Comparison of ENCODE assay signal across 10 cellular contexts in genomic region chr1:107949467-107950253, GRCh38. TPM values are rescaled to one million over a fixed set of nuclear protein-coding genes. Genes with fewer than 3 reads are reported as not detected.
DNase-seq lines count a peak whose midpoint lies in the region; ATAC-seq and TF ChIP-seq lines count a peak whose summit lies in the region.
"Had no signal": no experiment of that assay in that cellular context is flagged by ENCODE, and none has a peak within 500 bp of the region (broad histone marks: within the 10 kb centered on the region; RNA-seq: fewer than 3 reads in every experiment).

No MANE protein-coding gene starts in this region.

- intact Hi-C loops in activated CD8-positive, alpha-beta T cell treated with anti-CD3 and anti-CD28 coated beads for 36 hours (cut with micrococcal nuclease): no loop called here

- no peak overlapping the region for H3K4me3 Mint-ChIP-seq in activated CD8-positive, alpha-beta T cell treated with anti-CD3 and anti-CD28 coated beads for 36 hours
- H3K4me3 Mint-ChIP-seq in activated CD8-positive, alpha-beta T cell treated with anti-CD3 and anti-CD28 coated beads, Interleukin-2, amount 10 ng/mL, durations not matched to agents 7 days and 5 days: no peak overlapping the region
- H3K4me3 Mint-ChIP-seq in memory B cell: no peak overlapping the region
- H3K4me3 Mint-ChIP-seq: stimulated activated naive CD8-positive, alpha-beta T cell treated with anti-CD3 and anti-CD28 coated beads, Interleukin-15, Interleukin-2, amounts not matched to agents 100 ng/mL and 50 ng/mL, for 24 hours had no signal

- H3K27ac Mint-ChIP-seq in activated CD8-positive, alpha-beta T cell treated with anti-CD3 and anti-CD28 coated beads for 36 hours: no peak overlapping the region
- H3K27ac Mint-ChIP-seq in activated CD8-positive, alpha-beta T cell treated with anti-CD3 and anti-CD28 coated beads, Interleukin-2, amount 10 ng/mL, durations not matched to agents 7 days and 5 days: no peak overlapping the region
- peak overlapping the region; percentile 28 for H3K27ac Mint-ChIP-seq in memory B cell
- H3K27ac Mint-ChIP-seq: stimulated activated naive CD8-positive, alpha-beta T cell treated with anti-CD3 and anti-CD28 coated beads, Interleukin-15, Interleukin-2, amounts not matched to agents 100 ng/mL and 50 ng/mL, for 24 hours had no signal

- no peak for TF ChIP-seq CTCF in activated CD8-positive, alpha-beta T cell treated with anti-CD3 and anti-CD28 coated beads for 36 hours (IDR thresholded peaks at IDR 0.05)

- peak; percentile 24 for DNase-seq in activated CD8-positive, alpha-beta T cell treated with anti-CD3 and anti-CD28 coated beads for 36 hours
- DNase-seq in activated CD8-positive, alpha-beta T cell treated with anti-CD3 and anti-CD28 coated beads, Interleukin-2, amount 10 ng/mL, durations not matched to agents 7 days and 5 days: no peak
- DNase-seq in memory B cell (ENCODE audit: low spot score in 2 of 2) (no peak), NCI-H146 (lab: John Stamatoyannopoulos, UW) (no peak), hippocampal formation (lab: John Stamatoyannopoulos, UW) (no peak)
- DNase-seq in stimulated activated CD4-positive, alpha-beta T cell treated with anti-CD3 and anti-CD28 coated beads, Interleukin-2, amount 100 ng/mL, for 24 hours: no peak
- DNase-seq: NCI-H1105 treated with DMSO at 0.1 percent for 48 hours had no signal

- CTCF ChIA-PET in activated CD8-positive, alpha-beta T cell treated with anti-CD3 and anti-CD28 coated beads for 36 hours (lab: Charles Lee): interaction anchor here (1.0 to 2.4 kb wide), 4 partner anchors 10 to 176 kb away, joined by 3 to 10 read pairs (median 5); no protein-coding TSS in a partner anchor
- CTCF ChIA-PET in activated CD8-positive, alpha-beta T cell treated with anti-CD3 and anti-CD28 coated beads, Interleukin-2, amount 10 ng/mL, durations not matched to agents 7 days and 5 days (lab: Charles Lee): interaction anchor here (0.9 to 1.9 kb wide), 5 partner anchors 8 to 176 kb away, joined by 3 to 9 read pairs (median 4); no protein-coding TSS in a partner anchor

- no peaks in the 10 kb centered on the region for H3K36me3 Mint-ChIP-seq in activated CD8-positive, alpha-beta T cell treated with anti-CD3 and anti-CD28 coated beads for 36 hours (ENCODE audit: low read depth)
- H3K36me3 Mint-ChIP-seq in activated CD8-positive, alpha-beta T cell treated with anti-CD3 and anti-CD28 coated beads, Interleukin-2, amount 10 ng/mL, durations not matched to agents 7 days and 5 days (ENCODE audit: low read depth): no peaks in the 10 kb centered on the region
- no peaks in the 10 kb centered on the region for H3K36me3 Mint-ChIP-seq in memory B cell

- H3K27me3 Mint-ChIP-seq in activated CD8-positive, alpha-beta T cell treated with anti-CD3 and anti-CD28 coated beads for 36 hours: no peaks in the 10 kb centered on the region
- H3K27me3 Mint-ChIP-seq in activated CD8-positive, alpha-beta T cell treated with anti-CD3 and anti-CD28 coated beads, Interleukin-2, amount 10 ng/mL, durations not matched to agents 7 days and 5 days (ENCODE audit: low read depth): no peaks in the 10 kb centered on the region
- H3K27me3 Mint-ChIP-seq in memory B cell: no peaks in the 10 kb centered on the region
- H3K27me3 Mint-ChIP-seq: stimulated activated naive CD8-positive, alpha-beta T cell treated with anti-CD3 and anti-CD28 coated beads, Interleukin-15, Interleukin-2, amounts not matched to agents 100 ng/mL and 50 ng/mL, for 24 hours had no signal

- no peaks in the 10 kb centered on the region for H3K9me3 Mint-ChIP-seq in activated CD8-positive, alpha-beta T cell treated with anti-CD3 and anti-CD28 coated beads for 36 hours
- no peaks in the 10 kb centered on the region for H3K9me3 Mint-ChIP-seq in activated CD8-positive, alpha-beta T cell treated with anti-CD3 and anti-CD28 coated beads, Interleukin-2, amount 10 ng/mL, durations not matched to agents 7 days and 5 days (ENCODE audit: insufficient read depth)
- H3K9me3 Mint-ChIP-seq in memory B cell: no peaks in the 10 kb centered on the region
- H3K9me3 Mint-ChIP-seq: stimulated activated naive CD8-positive, alpha-beta T cell treated with anti-CD3 and anti-CD28 coated beads, Interleukin-15, Interleukin-2, amounts not matched to agents 100 ng/mL and 50 ng/mL, for 24 hours had no signal

- POLR2A ChIA-PET in activated CD8-positive, alpha-beta T cell treated with anti-CD3 and anti-CD28 coated beads for 36 hours (lab: Charles Lee): interaction anchor here (0.9 to 1.6 kb wide), 3 partner anchors 10 to 14 kb away, joined by 4 to 8 read pairs (median 4); partner anchors contain the start of gene VAV3
- POLR2A ChIA-PET in activated CD8-positive, alpha-beta T cell treated with anti-CD3 and anti-CD28 coated beads, Interleukin-2, amount 10 ng/mL, durations not matched to agents 7 days and 5 days (lab: Charles Lee): interaction anchor here (0.5 to 1.6 kb wide), 3 partner anchors 14 to 21 kb away, joined by 3 to 7 read pairs (median 3); no protein-coding TSS in a partner anchor

- H3K4me1 Mint-ChIP-seq in activated CD8-positive, alpha-beta T cell treated with anti-CD3 and anti-CD28 coated beads for 36 hours (ENCODE audit: low read depth): peaks cover 50% of the 10 kb centered on the region
- H3K4me1 Mint-ChIP-seq in activated CD8-positive, alpha-beta T cell treated with anti-CD3 and anti-CD28 coated beads, Interleukin-2, amount 10 ng/mL, durations not matched to agents 7 days and 5 days (ENCODE audit: low read depth): peaks cover 29% of the 10 kb centered on the region
- peaks cover 38% of the 10 kb centered on the region for H3K4me1 Mint-ChIP-seq in memory B cell

- ATAC-seq in activated CD8-positive, alpha-beta T cell treated with anti-CD3 and anti-CD28 coated beads for 36 hours: peak; percentile 50
- no peak for ATAC-seq in activated CD8-positive, alpha-beta T cell treated with anti-CD3 and anti-CD28 coated beads, Interleukin-2, amount 10 ng/mL, durations not matched to agents 7 days and 5 days
- ATAC-seq in GM21390 (IDR thresholded peaks at IDR 0.05; ENCODE audit: unreplicated experiment): peak; percentile 97
- ATAC-seq in HG03139 (IDR thresholded peaks at IDR 0.05; ENCODE audit: unreplicated experiment): peak; percentile 73
- ATAC-seq in memory B cell (ENCODE audit: low read depth): no peak

RNA-seq across cellular contexts. Expression of gene VAV3, which starts 15.3 kb away (rescaled TPM):
- total RNA-seq in activated CD8-positive, alpha-beta T cell treated with anti-CD3 and anti-CD28 coated beads for 36 hours: 1 to 10 TPM; 5.3 to 6.2 TPM
- 1 to 10 TPM; 5.2 to 6.9 TPM for total RNA-seq in activated CD8-positive, alpha-beta T cell treated with anti-CD3 and anti-CD28 coated beads, Interleukin-2, amount 10 ng/mL, durations not matched to agents 7 days and 5 days

Comparison
In these comparisons a context has a peak if more than half of its experiments do, and no peak if none do; other contexts are left out.
1. ATAC-seq: peak in activated CD8-positive, alpha-beta T cell treated with anti-CD3 and anti-CD28 coated beads for 36 hours (single experiment), GM21390 (single experiment) and HG03139 (single experiment); none in activated CD8-positive, alpha-beta T cell treated with anti-CD3 and anti-CD28 coated beads, Interleukin-2, amount 10 ng/mL, durations not matched to agents 7 days and 5 days (single experiment) and memory B cell (single experiment).